In genomic region chr2:207467716-207468347, GRCh38 we compare ENCODE assay signal across 12 cellular contexts.
DNase-seq lines count a peak whose midpoint lies in the region; ATAC-seq and TF ChIP-seq lines count a peak whose summit lies in the region.
"Had no signal": no experiment of that assay in that cellular context is flagged by ENCODE, and none has a peak within 500 bp of the region (broad histone marks: within the 10 kb centered on the region; RNA-seq: fewer than 3 reads in every experiment).

No MANE protein-coding gene starts in this region.

- 0 out of 2 replicates have a peak, but pooled peaks cover 7% of the 10 kb centered on the region for H3F3A ChIP-seq in GM23338 (replicated peaks; ENCODE audit: low read depth)

- no peaks in the 10 kb centered on the region for H3K9me3 ChIP-seq in fibroblast of lung (ENCODE audit: control insufficient read depth, insufficient read depth, low read depth, low read length)
- no peaks in the 10 kb centered on the region for H3K9me3 ChIP-seq in BE2C

- H3K27ac Mint-ChIP-seq in GM23338 = no peak overlapping the region
- H3K27ac Mint-ChIP-seq: activated naive CD8-positive, alpha-beta T cell; T-cell had no signal

- peaks cover 17% of the 10 kb centered on the region for H3K4me1 Mint-ChIP-seq in GM23338

- H3K79me2 ChIP-seq in ACC112 (ENCODE audit: control insufficient read depth, insufficient read depth, low read length, unreplicated experiment) = no peaks in the 10 kb centered on the region
- H3K79me2 ChIP-seq in fibroblast of lung (ENCODE audit: control insufficient read depth, insufficient read depth, low read length) = no peaks in the 10 kb centered on the region
- H3K79me2 ChIP-seq in GM23338 (replicated peaks; ENCODE audit: insufficient read depth) = no peaks in the 10 kb centered on the region

- H3K4me1 ChIP-seq in ACC112 (ENCODE audit: control insufficient read depth, insufficient read depth, low read length, unreplicated experiment) (peaks cover 15% of the 10 kb centered on the region), fibroblast of lung (ENCODE audit: control insufficient read depth, extremely low read depth, insufficient read depth, low read length) (peaks cover 9% of the 10 kb centered on the region), GM23338 (ENCODE audit: insufficient read depth) (peaks cover 6% of the 10 kb centered on the region), BE2C (peaks cover 40% of the 10 kb centered on the region)

- no peak overlapping the region for H2AFZ ChIP-seq in ACC112 (ENCODE audit: low read length, unreplicated experiment)
- H2AFZ ChIP-seq in fibroblast of lung (ENCODE audit: low read length) = peak overlapping the region; percentile 61
- H2AFZ ChIP-seq in GM23338 = no peak overlapping the region

- H3K4me2 ChIP-seq in fibroblast of lung (ENCODE audit: extremely low read depth, insufficient read depth, low read length) = peak overlapping the region; percentile 13
- no peak overlapping the region for H3K4me2 ChIP-seq in GM23338

- H3K36me3 ChIP-seq in ACC112 (ENCODE audit: insufficient read depth, low read length) (no peaks in the 10 kb centered on the region), fibroblast of lung (ENCODE audit: control insufficient read depth, insufficient read depth, low read length) (no peaks in the 10 kb centered on the region), GM23338 (ENCODE audit: insufficient read depth) (no peaks in the 10 kb centered on the region), BE2C (no peaks in the 10 kb centered on the region)

- H3K4me3 ChIP-seq in ACC112 (ENCODE audit: low read depth, low read length) (no peak overlapping the region), fibroblast of lung (replicated peaks in 1 of 4; ENCODE audit: control extremely low read depth in 1 of 4, insufficient read depth in 1 of 4, low read depth in 3 of 4, low read length in 4 of 4) (no peak overlapping the region), GM23338 (no peak overlapping the region), BE2C (ENCODE audit: low read depth, low read length) (no peak overlapping the region)

- no peaks in the 10 kb centered on the region for H4K20me1 ChIP-seq in fibroblast of lung (ENCODE audit: control insufficient read depth, extremely low read depth, insufficient read depth, low read length)
- no peaks in the 10 kb centered on the region for H4K20me1 ChIP-seq in GM23338 (replicated peaks; ENCODE audit: insufficient read depth)

- no peaks in the 10 kb centered on the region for H3K36me3 Mint-ChIP-seq in GM23338 (ENCODE audit: low read depth)
- H3K36me3 Mint-ChIP-seq: activated naive CD8-positive, alpha-beta T cell; CD4-positive, CD25-positive, alpha-beta regulatory T cell; T-cell had no signal

- H3K27me3 Mint-ChIP-seq in GM23338 (ENCODE audit: insufficient read depth, low read depth, poor library complexity) = peaks cover 4% of the 10 kb centered on the region
- H3K27me3 Mint-ChIP-seq: activated naive CD8-positive, alpha-beta T cell; CD4-positive, CD25-positive, alpha-beta regulatory T cell; T-cell had no signal

- no peak for TF ChIP-seq CTCF in fibroblast of lung (conservative IDR thresholded peaks at IDR 0.05 in 1 of 2, IDR thresholded peaks at IDR 0.05 in 1 of 2; ENCODE audit: low read depth in 1 of 2, low read length in 2 of 2)
- no peak for TF ChIP-seq CTCF in GM23338 (conservative IDR thresholded peaks at IDR 0.05; ENCODE audit: low read depth in 2 of 2)
- no peak for TF ChIP-seq CTCF in BE2C (IDR thresholded peaks at IDR 0.05; ENCODE audit: low read depth, low read length)

- peak; percentile 77 for DNase-seq in HS-5 (ENCODE audit: low read depth)
- peak; percentile 87 to 89 for DNase-seq in fibroblast of lung (ENCODE audit: low read depth in 2 of 2)
- no peak for DNase-seq in GM23338 (ENCODE audit: low spot score)
- no peak for DNase-seq in BE2C
- DNase-seq: substantia nigra, T-cell had no signal

- H3K9ac ChIP-seq in fibroblast of lung (ENCODE audit: insufficient read depth, low read length) = no peak overlapping the region

- H3K4me3 Mint-ChIP-seq in GM23338 = no peak overlapping the region
- H3K4me3 Mint-ChIP-seq: activated naive CD8-positive, alpha-beta T cell; CD4-positive, CD25-positive, alpha-beta regulatory T cell; T-cell had no signal

- ATAC-seq in GM19324 (IDR thresholded peaks at IDR 0.05; ENCODE audit: low FRiP score, unreplicated experiment) (peak; percentile 81), GM23338 (no peak), HG03457 (IDR thresholded peaks at IDR 0.05; ENCODE audit: unreplicated experiment) (no peak), GM18861 (IDR thresholded peaks at IDR 0.05; ENCODE audit: unreplicated experiment) (no peak)

- no peaks in the 10 kb centered on the region for H3K27me3 ChIP-seq in ACC112 (ENCODE audit: insufficient read depth, low read length)
- no peaks in the 10 kb centered on the region for H3K27me3 ChIP-seq in fibroblast of lung (ENCODE audit: control insufficient read depth, insufficient read depth, low read length)
- H3K27me3 ChIP-seq in GM23338 (ENCODE audit: insufficient read depth) = no peaks in the 10 kb centered on the region
- H3K27me3 ChIP-seq in BE2C = no peaks in the 10 kb centered on the region

- H3K27ac ChIP-seq in ACC112 (ENCODE audit: low read depth, low read length) (peak overlapping the region; percentile 57), fibroblast of lung (ENCODE audit: insufficient read depth, low read length) (peak overlapping the region; percentile 63), GM23338 (ENCODE audit: low read depth) (no peak overlapping the region)

- H3K9me2 ChIP-seq in GM23338 (ENCODE audit: insufficient read depth) = 0 out of 2 replicates have a peak, but pooled peaks cover 3% of the 10 kb centered on the region

- H3K9me3 Mint-ChIP-seq in GM23338 = no peaks in the 10 kb centered on the region
- H3K9me3 Mint-ChIP-seq: CD4-positive, CD25-positive, alpha-beta regulatory T cell; T-cell had no signal

TF ChIP-seq in GM23338, 12 proteins besides CTCF, POLR2A, EP300 and RAD21 (continues in another document):
- TF ChIP-seq ETS1 (IDR thresholded peaks at IDR 0.05) = no peak
- TF ChIP-seq ZNF462 (CRISPR knock-in tag; IDR thresholded peaks at IDR 0.05) = no peak

Comparison
In these comparisons a context has a peak if more than half of its experiments do, and no peak if none do; other contexts are left out.
1. DNase-seq: peak in HS-5 (single experiment) and fibroblast of lung (2 of 2); none in GM23338 (single experiment) and BE2C (single experiment).